1 cellular context compared by ENCODE assay signal in the genomic region with DNA sequence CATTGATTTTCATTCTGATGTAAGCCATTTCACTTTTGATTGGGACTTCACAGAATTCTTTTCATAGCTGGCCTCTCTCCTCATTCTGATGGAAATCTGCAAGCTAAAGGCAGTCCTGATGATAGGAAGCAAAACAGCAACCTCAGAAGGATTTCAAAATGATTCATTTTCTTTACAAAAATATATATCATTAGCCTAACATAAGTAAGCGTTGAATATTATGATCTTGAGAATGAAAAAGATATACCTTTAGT.
TF ChIP-seq lines count a peak whose summit lies in the region.

No MANE protein-coding gene starts in this region.

TF ChIP-seq in HepG2, 621 proteins besides CTCF, POLR2A, EP300 and RAD21 (continued from another document):
- TF ChIP-seq ZSCAN5A (CRISPR knock-in tag; IDR thresholded peaks at IDR 0.05; ENCODE audit: borderline replicate concordance) (no peak), ZSCAN21 (CRISPR knock-in tag; IDR thresholded peaks at IDR 0.05; ENCODE audit: borderline replicate concordance) (no peak), AGO1 (IDR thresholded peaks at IDR 0.05; ENCODE audit: low read depth, low read length, poor library complexity, severe bottlenecking) (no peak), JDP2 (CRISPR knock-in tag; IDR thresholded peaks at IDR 0.05; ENCODE audit: borderline replicate concordance) (no peak), NKX3-1 (CRISPR knock-in tag; IDR thresholded peaks at IDR 0.05) (no peak), ZNF704 (CRISPR knock-in tag; IDR thresholded peaks at IDR 0.05; ENCODE audit: borderline replicate concordance) (no peak), SIN3A (IDR thresholded peaks at IDR 0.05; ENCODE audit: borderline replicate concordance, low read depth, low read length) (no peak), ZNF766 (CRISPR knock-in tag; IDR thresholded peaks at IDR 0.05; ENCODE audit: borderline replicate concordance) (no peak), ATF4 (CRISPR knock-in tag; IDR thresholded peaks at IDR 0.05) (no peak), FOXO1 (CRISPR knock-in tag; IDR thresholded peaks at IDR 0.05) (no peak), ZSCAN31 (CRISPR knock-in tag; IDR thresholded peaks at IDR 0.05; ENCODE audit: low read depth) (no peak), ZMYM2 (CRISPR knock-in tag; IDR thresholded peaks at IDR 0.05) (no peak), KLF15 (CRISPR knock-in tag; IDR thresholded peaks at IDR 0.05; ENCODE audit: borderline replicate concordance) (no peak), ZNF205 (CRISPR knock-in tag; IDR thresholded peaks at IDR 0.05) (no peak)
- TF ChIP-seq, protein P1, sequence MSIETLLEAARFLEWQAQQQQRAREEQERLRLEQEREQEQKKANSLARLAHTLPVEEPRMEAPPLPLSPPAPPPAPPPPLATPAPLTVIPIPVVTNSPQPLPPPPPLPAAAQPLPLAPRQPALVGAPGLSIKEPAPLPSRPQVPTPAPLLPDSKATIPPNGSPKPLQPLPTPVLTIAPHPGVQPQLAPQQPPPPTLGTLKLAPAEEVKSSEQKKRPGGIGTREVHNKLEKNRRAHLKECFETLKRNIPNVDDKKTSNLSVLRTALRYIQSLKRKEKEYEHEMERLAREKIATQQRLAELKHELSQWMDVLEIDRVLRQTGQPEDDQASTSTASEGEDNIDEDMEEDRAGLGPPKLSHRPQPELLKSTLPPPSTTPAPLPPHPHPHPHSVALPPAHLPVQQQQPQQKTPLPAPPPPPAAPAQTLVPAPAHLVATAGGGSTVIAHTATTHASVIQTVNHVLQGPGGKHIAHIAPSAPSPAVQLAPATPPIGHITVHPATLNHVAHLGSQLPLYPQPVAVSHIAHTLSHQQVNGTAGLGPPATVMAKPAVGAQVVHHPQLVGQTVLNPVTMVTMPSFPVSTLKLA (IDR thresholded peaks at IDR 0.05) = no peak
- TF ChIP-seq, protein P2, sequence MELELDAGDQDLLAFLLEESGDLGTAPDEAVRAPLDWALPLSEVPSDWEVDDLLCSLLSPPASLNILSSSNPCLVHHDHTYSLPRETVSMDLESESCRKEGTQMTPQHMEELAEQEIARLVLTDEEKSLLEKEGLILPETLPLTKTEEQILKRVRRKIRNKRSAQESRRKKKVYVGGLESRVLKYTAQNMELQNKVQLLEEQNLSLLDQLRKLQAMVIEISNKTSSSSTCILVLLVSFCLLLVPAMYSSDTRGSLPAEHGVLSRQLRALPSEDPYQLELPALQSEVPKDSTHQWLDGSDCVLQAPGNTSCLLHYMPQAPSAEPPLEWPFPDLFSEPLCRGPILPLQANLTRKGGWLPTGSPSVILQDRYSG (CRISPR knock-in tag; IDR thresholded peaks at IDR 0.05) = no peak
